ENCODE assay signal across 1 cellular context in the genomic region with DNA sequence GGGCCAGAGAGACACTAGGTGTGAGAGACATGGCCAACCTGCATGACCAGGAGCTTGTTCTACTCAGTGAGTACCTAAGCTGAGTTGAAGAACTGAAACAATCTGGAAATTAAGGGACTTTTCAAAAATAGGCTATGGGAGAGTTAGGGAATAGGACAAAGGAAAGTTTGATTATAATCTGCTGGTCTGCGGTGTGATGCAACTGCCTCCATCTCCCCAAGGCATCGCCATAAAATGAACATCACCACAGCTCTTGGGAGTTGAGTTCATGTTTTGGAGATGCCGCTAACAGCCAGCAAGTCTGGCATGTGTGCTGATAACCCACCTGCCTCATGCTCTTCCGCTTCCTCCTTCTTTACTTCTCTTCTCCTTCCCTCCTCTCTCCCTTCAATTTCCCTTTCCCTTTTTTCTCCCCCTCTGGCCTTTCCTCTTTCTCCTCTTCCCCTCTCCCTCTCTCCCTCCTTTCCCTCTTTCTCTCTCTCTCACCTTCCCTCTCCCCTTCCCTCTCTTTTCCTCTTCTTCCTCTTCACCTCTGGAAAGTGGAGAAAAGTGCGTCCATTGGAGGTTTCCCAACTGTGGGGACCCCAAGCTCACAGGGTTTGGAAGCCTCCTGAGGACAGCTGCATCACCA.
TF ChIP-seq lines count a peak whose summit lies in the region.

No MANE protein-coding gene starts in this region.

TF ChIP-seq in HEK293, 187 proteins besides CTCF, POLR2A, EP300 and RAD21 (continued from another document):
- TF ChIP-seq, protein P1, sequence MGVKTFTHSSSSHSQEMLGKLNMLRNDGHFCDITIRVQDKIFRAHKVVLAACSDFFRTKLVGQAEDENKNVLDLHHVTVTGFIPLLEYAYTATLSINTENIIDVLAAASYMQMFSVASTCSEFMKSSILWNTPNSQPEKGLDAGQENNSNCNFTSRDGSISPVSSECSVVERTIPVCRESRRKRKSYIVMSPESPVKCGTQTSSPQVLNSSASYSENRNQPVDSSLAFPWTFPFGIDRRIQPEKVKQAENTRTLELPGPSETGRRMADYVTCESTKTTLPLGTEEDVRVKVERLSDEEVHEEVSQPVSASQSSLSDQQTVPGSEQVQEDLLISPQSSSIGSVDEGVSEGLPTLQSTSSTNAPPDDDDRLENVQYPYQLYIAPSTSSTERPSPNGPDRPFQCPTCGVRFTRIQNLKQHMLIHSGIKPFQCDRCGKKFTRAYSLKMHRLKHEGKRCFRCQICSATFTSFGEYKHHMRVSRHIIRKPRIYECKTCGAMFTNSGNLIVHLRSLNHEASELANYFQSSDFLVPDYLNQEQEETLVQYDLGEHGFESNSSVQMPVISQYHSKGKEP (tag by site-specific recombination; IDR thresholded peaks at IDR 0.05) = no peak
- TF ChIP-seq ZNF571 (tag by site-specific recombination; IDR thresholded peaks at IDR 0.05) = 0 out of 2 replicates have a peak, but pooled peaks have one; percentile 60
- TF ChIP-seq, protein P2, sequence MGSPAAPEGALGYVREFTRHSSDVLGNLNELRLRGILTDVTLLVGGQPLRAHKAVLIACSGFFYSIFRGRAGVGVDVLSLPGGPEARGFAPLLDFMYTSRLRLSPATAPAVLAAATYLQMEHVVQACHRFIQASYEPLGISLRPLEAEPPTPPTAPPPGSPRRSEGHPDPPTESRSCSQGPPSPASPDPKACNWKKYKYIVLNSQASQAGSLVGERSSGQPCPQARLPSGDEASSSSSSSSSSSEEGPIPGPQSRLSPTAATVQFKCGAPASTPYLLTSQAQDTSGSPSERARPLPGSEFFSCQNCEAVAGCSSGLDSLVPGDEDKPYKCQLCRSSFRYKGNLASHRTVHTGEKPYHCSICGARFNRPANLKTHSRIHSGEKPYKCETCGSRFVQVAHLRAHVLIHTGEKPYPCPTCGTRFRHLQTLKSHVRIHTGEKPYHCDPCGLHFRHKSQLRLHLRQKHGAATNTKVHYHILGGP (tag by site-specific recombination; IDR thresholded peaks at IDR 0.05) = peak; percentile 21; the same call in 1 of the 2 replicates
- no peak for TF ChIP-seq ZNF23 (tag by site-specific recombination; IDR thresholded peaks at IDR 0.05; ENCODE audit: borderline replicate concordance)
- TF ChIP-seq FEZF1 (tag by site-specific recombination; IDR thresholded peaks at IDR 0.05) = peak; percentile 59; the same call in 1 of the 2 replicates
- TF ChIP-seq ZNF514 (tag by site-specific recombination; IDR thresholded peaks at IDR 0.05) = 0 out of 2 replicates have a peak, but pooled peaks have one; percentile 34
- TF ChIP-seq ZNF221 (tag by site-specific recombination; IDR thresholded peaks at IDR 0.05; ENCODE audit: borderline replicate concordance) = no peak
- peak; percentile 75 for TF ChIP-seq ZNF366 (tag by site-specific recombination; conservative IDR thresholded peaks at IDR 0.05)
- TF ChIP-seq ZNF404 (tag by site-specific recombination; IDR thresholded peaks at IDR 0.05) = 0 out of 2 replicates have a peak, but pooled peaks have one; percentile 8
- TF ChIP-seq ZNF776 (tag by site-specific recombination; IDR thresholded peaks at IDR 0.05; ENCODE audit: borderline replicate concordance) = peak; percentile 85
